Comparison of ENCODE assay signal across 8 cellular contexts in the genomic region with DNA sequence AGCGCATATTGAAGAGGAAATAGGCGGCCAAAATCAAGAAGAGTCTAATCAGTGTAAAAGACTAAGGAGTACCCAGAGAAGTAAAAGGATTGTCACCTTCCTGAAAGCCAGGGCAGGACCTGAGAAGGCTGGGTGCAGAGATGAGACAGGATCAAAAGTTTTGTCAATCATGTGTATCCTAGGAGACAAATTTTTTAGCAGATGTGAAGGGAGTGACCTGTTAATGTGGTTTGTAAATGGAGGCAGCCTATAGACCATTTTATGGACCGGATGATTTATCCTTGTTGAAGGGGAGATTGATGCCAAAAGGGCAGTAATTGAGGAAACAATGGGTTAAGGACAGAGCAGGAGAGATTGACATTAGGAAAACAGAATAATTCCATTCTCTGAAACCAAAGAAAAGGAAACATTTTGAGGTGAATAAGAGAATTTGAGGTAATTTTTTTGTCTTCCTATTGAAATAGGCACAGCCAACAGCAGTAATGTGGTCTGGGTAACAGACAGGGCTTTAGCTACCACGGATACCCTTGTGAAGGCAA. TPM values are rescaled to one million over a fixed set of nuclear protein-coding genes. Genes with fewer than 3 reads are reported as not detected.
A peak's percentile ranks its signal among the peaks of the same experiment; 100 is the strongest.
DNase-seq lines count a peak whose midpoint lies in the region; ATAC-seq and TF ChIP-seq lines count a peak whose summit lies in the region.

No MANE protein-coding gene starts in this region.

- peaks cover 74% of the 10 kb centered on the region for H3K79me2 ChIP-seq in neural progenitor cell (ENCODE audit: low read depth)

- no peaks in the 10 kb centered on the region for H3K9me3 Mint-ChIP-seq in neural progenitor cell

- peaks cover 32% of the 10 kb centered on the region for H3K36me3 ChIP-seq in HUES48 (ENCODE audit: control insufficient read depth, insufficient read depth, low read length)
- no peaks in the 10 kb centered on the region for H3K36me3 ChIP-seq in brain microvascular endothelial cell (replicated peaks)
- H3K36me3 ChIP-seq in neural progenitor cell: peaks cover 24% of the 10 kb centered on the region
- no peaks in the 10 kb centered on the region for H3K36me3 ChIP-seq in testis (ENCODE audit: low read depth, missing control alignments)

- H3K4me3 ChIP-seq in HUES48 (ENCODE audit: low read depth, low read length) (peak overlapping the region; percentile 96), brain microvascular endothelial cell (ENCODE audit: low read depth, low read length) (peak overlapping the region; percentile 87), neural progenitor cell (peak overlapping the region; percentile 84), testis (peak overlapping the region in 1 of 2 donors; percentile 90)

- H3F3A ChIP-seq in neural progenitor cell (ENCODE audit: low read depth): peaks cover 7% of the 10 kb centered on the region

- H3K4me3 Mint-ChIP-seq in neural progenitor cell: peak overlapping the region; percentile 97

- H3K27me3 ChIP-seq in HUES48 (ENCODE audit: control insufficient read depth, insufficient read depth, low read length) (no peaks in the 10 kb centered on the region), brain microvascular endothelial cell (replicated peaks) (no peaks in the 10 kb centered on the region), neural progenitor cell (no peaks in the 10 kb centered on the region), testis (no peaks in the 10 kb centered on the region)

- H4K20me1 ChIP-seq in neural progenitor cell (ENCODE audit: low read depth): peaks cover 8% of the 10 kb centered on the region

- H3K9ac ChIP-seq in HUES48 (ENCODE audit: low read depth, low read length) (peak overlapping the region; percentile 96; the same call in 1 of the 2 replicates), neural progenitor cell (peak overlapping the region; percentile 63)

- TF ChIP-seq CTCF in brain microvascular endothelial cell (IDR thresholded peaks at IDR 0.05; ENCODE audit: low read depth, low read length, missing control alignments) (no peak), neural progenitor cell (IDR thresholded peaks at IDR 0.05) (no peak), testis (IDR thresholded peaks at IDR 0.05) (no peak)

- H3K27me3 Mint-ChIP-seq in neural progenitor cell (ENCODE audit: insufficient read depth, low read depth): peaks cover 2% of the 10 kb centered on the region

- H3K4me1 ChIP-seq in HUES48 (ENCODE audit: control insufficient read depth, insufficient read depth, low read length): peaks cover 23% of the 10 kb centered on the region; the same call in 1 of the 2 replicates
- H3K4me1 ChIP-seq in neural progenitor cell: peaks cover 22% of the 10 kb centered on the region
- H3K4me1 ChIP-seq in testis: peaks cover 12% of the 10 kb centered on the region

- H3K36me3 Mint-ChIP-seq in neural progenitor cell: peaks cover 5% of the 10 kb centered on the region

- H3K4me1 Mint-ChIP-seq in neural progenitor cell: peaks cover 24% of the 10 kb centered on the region

- in situ Hi-C loops in brain microvascular endothelial cell (cut with HindIII; ENCODE audit: low pct_ligation_motif_present, low sequenced_read_pairs): no loop called here

- intact Hi-C loops in testis (cut with DNase I; ENCODE audit: low total_unique reads) (no loop called here), Right ventricle myocardium inferior (cut with DNase I) (no loop called here)

- 5 to 7% methylated on average over 4 of the region's 4 CpGs for WGBS in testis, 2 donors

- H3K4me2 ChIP-seq in neural progenitor cell: peak overlapping the region; percentile 98

- H2AFZ ChIP-seq in neural progenitor cell (replicated peaks): peak overlapping the region; percentile 93

- peak overlapping the region; percentile 99 for H3K27ac Mint-ChIP-seq in neural progenitor cell

- DNase-seq in NCI-H82 (lab: John Stamatoyannopoulos, UW) (peak; percentile 41), NCI-H82 treated with DMSO at 0.1 percent for 48 hours (lab: John Stamatoyannopoulos, UW; ENCODE audit: unreplicated experiment) (no peak), brain microvascular endothelial cell (no peak), neural progenitor cell (ENCODE audit: low spot score) (no peak), testis (no peak), Right ventricle myocardium inferior (ENCODE audit: missing footprints) (no peak)
- no peak for DNase-seq in activated CD4-positive, CD25-positive, alpha-beta regulatory T cell (lab: John Stamatoyannopoulos, UW)

- TF ChIP-seq POLR2A in testis (IDR thresholded peaks at IDR 0.05): no peak

- ATAC-seq in Right ventricle myocardium inferior: no peak

- H3K9me3 ChIP-seq in HUES48 (ENCODE audit: control insufficient read depth, insufficient read depth, low read length) (no peaks in the 10 kb centered on the region), neural progenitor cell (ENCODE audit: low read depth) (no peaks in the 10 kb centered on the region), testis (no peaks in the 10 kb centered on the region)

- H3K27ac ChIP-seq in HUES48 (ENCODE audit: low read depth, low read length) (peak overlapping the region; percentile 99), brain microvascular endothelial cell (peak overlapping the region; percentile 99), neural progenitor cell (no peak overlapping the region), testis (peak overlapping the region in 1 of 2 donors; percentile 100)

RNA-seq across cellular contexts. Expression of a gene that starts 0.9 kb away (rescaled TPM):
- total RNA-seq in neural progenitor cell (ENCODE audit: low replicate concordance): 69.3 and 98.1 TPM in 2 replicates
- total RNA-seq in testis: 10 to 100 TPM in 1 of 2 donors, 1 to 10 TPM in 1; 8.4 to 15.4 TPM
- 12.9 TPM for polyA plus RNA-seq in testis (ENCODE audit: insufficient read depth, low read depth, low replicate concordance)
- total RNA-seq in Right ventricle myocardium inferior: 0.54 TPM

RNA-seq across cellular contexts. Expression of a gene that starts 0.9 kb away (rescaled TPM):
- 22.3 and 30.8 TPM in 2 replicates for total RNA-seq in neural progenitor cell (ENCODE audit: low replicate concordance)
- total RNA-seq in testis: 10 to 100 TPM; 11.3 to 12.6 TPM
- 12.4 TPM for polyA plus RNA-seq in testis (ENCODE audit: insufficient read depth, low read depth, low replicate concordance)
- 7.3 TPM for total RNA-seq in Right ventricle myocardium inferior
